Comparison of ENCODE assay signal across 22 cellular contexts in genomic region chr1:39322431-39322830, GRCh38.
"Had no signal": no experiment of that assay in that cellular context is flagged by ENCODE, and none has a peak within 500 bp of the region (broad histone marks: within the 10 kb centered on the region; RNA-seq: fewer than 3 reads in every experiment).

No MANE protein-coding gene starts in this region.

- H3K4me3 ChIP-seq: coronary artery, heart right ventricle, mucosa of descending colon, thyroid gland had no signal

- H3K27ac Mint-ChIP-seq: activated B cell treated with CpG ODN at 0.5 μM for 24 hours; activated CD4-positive, alpha-beta memory T cell treated with anti-CD3 and anti-CD28 coated beads, Interleukin-2, amount 10 ng/mL, durations not matched to agents 7 days and 5 days had no signal

- H3K4me3 Mint-ChIP-seq: activated B cell treated with CpG ODN at 0.5 μM for 24 hours; activated CD4-positive, alpha-beta memory T cell treated with anti-CD3 and anti-CD28 coated beads, Interleukin-2, amount 10 ng/mL, durations not matched to agents 7 days and 5 days; activated CD8-positive, alpha-beta memory T cell treated with anti-CD3 and anti-CD28 coated beads, Interleukin-2, amount 10 ng/mL, durations not matched to agents 7 days and 5 days; immature natural killer cell; naive thymus-derived CD4-positive, alpha-beta T cell; T-cell had no signal

- H3K27ac ChIP-seq: brain microvascular endothelial cell, coronary artery, heart right ventricle, parathyroid adenoma, thyroid gland had no signal

- H3K9me3 Mint-ChIP-seq: activated B cell treated with CpG ODN at 0.5 μM for 24 hours; activated CD4-positive, alpha-beta memory T cell treated with anti-CD3 and anti-CD28 coated beads, Interleukin-2, amount 10 ng/mL, durations not matched to agents 7 days and 5 days; immature natural killer cell; naive thymus-derived CD4-positive, alpha-beta T cell; T-cell had no signal

- H3K27me3 Mint-ChIP-seq: activated B cell treated with CpG ODN at 0.5 μM for 24 hours; activated CD4-positive, alpha-beta memory T cell treated with anti-CD3 and anti-CD28 coated beads, Interleukin-2, amount 10 ng/mL, durations not matched to agents 7 days and 5 days; activated CD8-positive, alpha-beta memory T cell treated with anti-CD3 and anti-CD28 coated beads, Interleukin-2, amount 10 ng/mL, durations not matched to agents 7 days and 5 days; naive thymus-derived CD4-positive, alpha-beta T cell; T-cell had no signal

- H3K27me3 ChIP-seq: brain microvascular endothelial cell, heart right ventricle, thyroid gland had no signal

- H3K4me1 Mint-ChIP-seq: activated B cell treated with CpG ODN at 0.5 μM for 24 hours had no signal

- DNase-seq: activated B cell treated with CpG ODN at 0.5 μM for 24 hours; activated CD4-positive, alpha-beta memory T cell treated with anti-CD3 and anti-CD28 coated beads, Interleukin-2, amount 10 ng/mL, durations not matched to agents 7 days and 5 days; activated CD4-positive, alpha-beta T cell treated with anti-CD3 and anti-CD28 coated beads for 48 hours; activated CD8-positive, alpha-beta memory T cell treated with anti-CD3 and anti-CD28 coated beads, Interleukin-2, amount 10 ng/mL, durations not matched to agents 7 days and 5 days; activated gamma-delta T cell; aorta; brain microvascular endothelial cell; central memory CD4-positive, alpha-beta T cell; heart right ventricle; immature natural killer cell; kidney glomerular epithelial cell; mesenchymal stem cell; mucosa of descending colon; naive thymus-derived CD4-positive, alpha-beta T cell; stimulated activated naive CD4-positive, alpha-beta T cell; T-cell; T-helper 9 cell; thyroid gland had no signal

- H3K4me1 ChIP-seq: parathyroid adenoma, thyroid gland had no signal

- ATAC-seq: activated CD8-positive, alpha-beta memory T cell treated with anti-CD3 and anti-CD28 coated beads, Interleukin-2, amount 10 ng/mL, durations not matched to agents 7 days and 5 days; heart right ventricle; mucosa of descending colon; naive thymus-derived CD4-positive, alpha-beta T cell; sciatic nerve; SK-N-SH treated with all-trans-retinoic acid at 6 μM for 48 hours; T-cell had no signal

- H3K9me3 ChIP-seq: heart right ventricle, mucosa of descending colon, thyroid gland had no signal
